20 cellular contexts compared by ENCODE assay signal in genomic region chr5:5739490-5739945, GRCh38.
DNase-seq lines count a peak whose midpoint lies in the region; ATAC-seq and TF ChIP-seq lines count a peak whose summit lies in the region.
"Had no signal": no experiment of that assay in that cellular context is flagged by ENCODE, and none has a peak within 500 bp of the region (broad histone marks: within the 10 kb centered on the region; RNA-seq: fewer than 3 reads in every experiment).

No MANE protein-coding gene starts in this region.

- peaks cover 10% of the 10 kb centered on the region for H3K9me3 Mint-ChIP-seq in activated naive CD4-positive, alpha-beta T cell treated with anti-CD3 and anti-CD28 coated beads, Interleukin-2, amount 10 ng/mL, durations not matched to agents 7 days and 5 days

- H3K9me2 ChIP-seq in SU-DHL-6 (replicated peaks; ENCODE audit: insufficient read depth, low read length), result no peaks in the 10 kb centered on the region

- no peaks in the 10 kb centered on the region for H3K36me3 ChIP-seq in SU-DHL-6 (ENCODE audit: low read length)
- H3K36me3 ChIP-seq: transverse colon had no signal

- no peaks in the 10 kb centered on the region for H3K79me2 ChIP-seq in SU-DHL-6 (ENCODE audit: insufficient read depth, low read length)

- ATAC-seq in GM18858 (IDR thresholded peaks at IDR 0.05; ENCODE audit: unreplicated experiment) (peak; percentile 9), GM21360 (IDR thresholded peaks at IDR 0.05; ENCODE audit: unreplicated experiment) (peak; percentile 27), HG03064 (IDR thresholded peaks at IDR 0.05; ENCODE audit: low read depth, unreplicated experiment) (peak; percentile 24)
- ATAC-seq: activated naive CD8-positive, alpha-beta T cell treated with anti-CD3 and anti-CD28 coated beads, Interleukin-2, amount 50 U/mL, for 24 hours; mucosa of descending colon had no signal

- no peak overlapping the region for H3K4me3 Mint-ChIP-seq in activated naive CD4-positive, alpha-beta T cell treated with anti-CD3 and anti-CD28 coated beads, Interleukin-2, amount 10 ng/mL, durations not matched to agents 7 days and 5 days
- H3K4me3 Mint-ChIP-seq: activated naive CD8-positive, alpha-beta T cell treated with anti-CD3 and anti-CD28 coated beads, Interleukin-2, amount 50 U/mL, for 24 hours had no signal

- CTCF ChIA-PET in activated naive CD4-positive, alpha-beta T cell treated with anti-CD3 and anti-CD28 coated beads, Interleukin-2, amount 10 ng/mL, durations not matched to agents 7 days and 5 days (lab: Charles Lee), result interaction anchor here (1.2 kb wide), 1 partner anchor 249 kb away, joined by 4 read pairs; no protein-coding TSS in a partner anchor

- H3K4me3 ChIP-seq in SU-DHL-6 (ENCODE audit: insufficient read depth, low read length, poor library complexity, severe bottlenecking), result no peak overlapping the region
- H3K4me3 ChIP-seq: mucosa of descending colon, transverse colon had no signal

- DNase-seq in NCI-H82 treated with DMSO at 0.1 percent for 48 hours (lab: John Stamatoyannopoulos, UW; ENCODE audit: unreplicated experiment) (no peak), NCI-H748 (lab: John Stamatoyannopoulos, UW; ENCODE audit: unreplicated experiment) (no peak), NOMO-1 treated with dmso at 0.1 percent for 144 hours (lab: John Stamatoyannopoulos, UW; ENCODE audit: unreplicated experiment) (no peak)
- DNase-seq in activated naive CD4-positive, alpha-beta T cell treated with anti-CD3 and anti-CD28 coated beads, Interleukin-2, amount 10 ng/mL, durations not matched to agents 7 days and 5 days, result no peak
- DNase-seq: activated CD4-positive, alpha-beta T cell treated with anti-CD3 and anti-CD28 coated beads for 48 hours; activated naive CD8-positive, alpha-beta T cell treated with anti-CD3 and anti-CD28 coated beads, Interleukin-2, amount 50 U/mL, for 24 hours; effector CD8-positive, alpha-beta T cell; hypothalamus; Kasumi-1; mucosa of descending colon; NCI-H1417 treated with DMSO at 0.1 percent for 48 hours; NCI-H2227 treated with DMSO at 0.1 percent for 48 hours; occipital lobe; stimulated activated CD4-positive, alpha-beta T cell treated with anti-CD3 and anti-CD28 coated beads, Interleukin-4, amount 100 ng/mL, for 1 hour; transverse colon had no signal

- no peak for TF ChIP-seq CTCF in SU-DHL-6 (IDR thresholded peaks at IDR 0.05; ENCODE audit: insufficient read depth, low read length, poor library complexity, severe bottlenecking)

- no peaks in the 10 kb centered on the region for H3K36me3 Mint-ChIP-seq in activated naive CD4-positive, alpha-beta T cell treated with anti-CD3 and anti-CD28 coated beads, Interleukin-2, amount 10 ng/mL, durations not matched to agents 7 days and 5 days

- H3K9me3 ChIP-seq in SU-DHL-6 (ENCODE audit: insufficient read depth, low read length), result peaks cover 10% of the 10 kb centered on the region; the same call in 1 of the 2 replicates

- H3K27ac ChIP-seq in SU-DHL-6 (ENCODE audit: low read depth, low read length), result peak overlapping the region; percentile 9; the same call in 1 of the 2 replicates
- H3K27ac ChIP-seq: HL-60, transverse colon had no signal

- no peaks in the 10 kb centered on the region for H3K27me3 ChIP-seq in SU-DHL-6 (ENCODE audit: low read length)
- H3K27me3 ChIP-seq: transverse colon had no signal

- H3K9ac ChIP-seq in SU-DHL-6 (ENCODE audit: low read length), result no peak overlapping the region

- no peaks in the 10 kb centered on the region for H3K4me1 Mint-ChIP-seq in activated naive CD4-positive, alpha-beta T cell treated with anti-CD3 and anti-CD28 coated beads, Interleukin-2, amount 10 ng/mL, durations not matched to agents 7 days and 5 days
- H3K4me1 Mint-ChIP-seq: activated naive CD8-positive, alpha-beta T cell treated with anti-CD3 and anti-CD28 coated beads, Interleukin-2, amount 50 U/mL, for 24 hours had no signal

- H4K20me1 ChIP-seq in SU-DHL-6 (ENCODE audit: low read depth, low read length), result no peaks in the 10 kb centered on the region

- H3K27me3 Mint-ChIP-seq in activated naive CD4-positive, alpha-beta T cell treated with anti-CD3 and anti-CD28 coated beads, Interleukin-2, amount 10 ng/mL, durations not matched to agents 7 days and 5 days, result peaks cover 4% of the 10 kb centered on the region

- no peak overlapping the region for H2AFZ ChIP-seq in SU-DHL-6 (ENCODE audit: low read depth, low read length, severe bottlenecking)

- no peaks in the 10 kb centered on the region for H3F3A ChIP-seq in SU-DHL-6 (ENCODE audit: insufficient read depth)

- no peak overlapping the region for H3K27ac Mint-ChIP-seq in activated naive CD4-positive, alpha-beta T cell treated with anti-CD3 and anti-CD28 coated beads, Interleukin-2, amount 10 ng/mL, durations not matched to agents 7 days and 5 days
- H3K27ac Mint-ChIP-seq: activated naive CD8-positive, alpha-beta T cell treated with anti-CD3 and anti-CD28 coated beads, Interleukin-2, amount 50 U/mL, for 24 hours had no signal

- peak overlapping the region; percentile 32 for H3K4me2 ChIP-seq in SU-DHL-6 (ENCODE audit: low read depth, low read length, poor library complexity, severe bottlenecking)
